15 cellular contexts compared by ENCODE assay signal in genomic region chr20:41214202-41214601, GRCh38.
A peak's percentile ranks its signal among the peaks of the same experiment; 100 is the strongest.
DNase-seq lines count a peak whose midpoint lies in the region; ATAC-seq and TF ChIP-seq lines count a peak whose summit lies in the region.
"Had no signal": no experiment of that assay in that cellular context is flagged by ENCODE, and none has a peak within 500 bp of the region (broad histone marks: within the 10 kb centered on the region; RNA-seq: fewer than 3 reads in every experiment).

No MANE protein-coding gene starts in this region.

- CTCF ChIA-PET in activated naive CD4-positive, alpha-beta T cell treated with anti-CD3 and anti-CD28 coated beads for 36 hours (lab: Charles Lee): interaction anchor here (2.3 kb wide), 1 partner anchor 19 kb away, joined by 5 read pairs; no protein-coding TSS in a partner anchor

- H3K9me3 Mint-ChIP-seq in endodermal cell: no peaks in the 10 kb centered on the region
- peaks cover 1% of the 10 kb centered on the region for H3K9me3 Mint-ChIP-seq in activated naive CD4-positive, alpha-beta T cell treated with anti-CD3 and anti-CD28 coated beads for 36 hours
- H3K9me3 Mint-ChIP-seq: CD8-positive, alpha-beta T cell; HFFc6 had no signal

- no peaks in the 10 kb centered on the region for H3K27me3 Mint-ChIP-seq in endodermal cell (ENCODE audit: insufficient read depth)
- no peaks in the 10 kb centered on the region for H3K27me3 Mint-ChIP-seq in activated naive CD4-positive, alpha-beta T cell treated with anti-CD3 and anti-CD28 coated beads for 36 hours (ENCODE audit: low read depth)

- peak overlapping the region; percentile 23 for H3K27ac ChIP-seq in left ventricle myocardium inferior (replicated peaks)
- H3K27ac ChIP-seq in dorsolateral prefrontal cortex: peak overlapping the region in 57 of 59 donors; percentile 21 to 88 (median 74)
- peak overlapping the region; percentile 68 for H3K27ac ChIP-seq in substantia nigra (ENCODE audit: low read depth, low read length, poor library complexity, severe bottlenecking)
- no peak overlapping the region for H3K27ac ChIP-seq in endodermal cell (ENCODE audit: low read depth, low read length)
- H3K27ac ChIP-seq in psoas muscle: no peak overlapping the region
- H3K27ac ChIP-seq: 22Rv1 had no signal

- DNase-seq in left ventricle myocardium inferior (no peak), left ventricle myocardium superior (no peak), dorsolateral prefrontal cortex (no peak), substantia nigra (lab: John Stamatoyannopoulos, UW) (no peak), endodermal cell (no peak), psoas muscle (no peak)
- DNase-seq in activated naive CD4-positive, alpha-beta T cell treated with anti-CD3 and anti-CD28 coated beads for 36 hours: no peak
- DNase-seq: CD8-positive, alpha-beta T cell; DND-41; GDM1; HCEC 1CT; HFFc6 had no signal

- no peak overlapping the region for H3K9ac ChIP-seq in endodermal cell (ENCODE audit: extremely low read depth, low read length, poor library complexity, severe bottlenecking)

- intact Hi-C loops in left ventricle myocardium inferior (cut with micrococcal nuclease): no loop called here
- intact Hi-C loops in left ventricle myocardium superior (cut with micrococcal nuclease): no loop called here
- intact Hi-C loops in dorsolateral prefrontal cortex (cut with DNase I): no loop called here
- intact Hi-C loops in activated naive CD4-positive, alpha-beta T cell treated with anti-CD3 and anti-CD28 coated beads for 36 hours (cut with micrococcal nuclease): no loop called here
- intact Hi-C loops in psoas muscle (cut with DNase I): no loop called here

- no peaks in the 10 kb centered on the region for H3K9me3 ChIP-seq in left ventricle myocardium inferior (replicated peaks)
- no peaks in the 10 kb centered on the region for H3K9me3 ChIP-seq in endodermal cell (ENCODE audit: control insufficient read depth, low read length)
- H3K9me3 ChIP-seq in psoas muscle: no peaks in the 10 kb centered on the region

- no peaks in the 10 kb centered on the region for H3K27me3 ChIP-seq in left ventricle myocardium inferior (ENCODE audit: low read depth)
- no peaks in the 10 kb centered on the region for H3K27me3 ChIP-seq in dorsolateral prefrontal cortex
- no peaks in the 10 kb centered on the region for H3K27me3 ChIP-seq in endodermal cell (ENCODE audit: control insufficient read depth, insufficient read depth, low read length, poor library complexity, severe bottlenecking)
- no peaks in the 10 kb centered on the region for H3K27me3 ChIP-seq in psoas muscle (ENCODE audit: insufficient read depth in 3 of 3, low read length in 2 of 3)

- no peak for ATAC-seq in left ventricle myocardium superior
- ATAC-seq in psoas muscle: no peak
- no peak for ATAC-seq in GM21423 (IDR thresholded peaks at IDR 0.05; ENCODE audit: unreplicated experiment)
- ATAC-seq: CD8-positive, alpha-beta T cell had no signal

- H3K4me3 ChIP-seq in left ventricle myocardium inferior (no peak overlapping the region), dorsolateral prefrontal cortex (no peak overlapping the region), endodermal cell (ENCODE audit: low read length) (no peak overlapping the region), psoas muscle (no peak overlapping the region)

- WGBS in endodermal cell (ENCODE audit: insufficient coverage in 1 of 2, insufficient read length in 1 of 2), 2 experiments: 95% methylated on average over 3 of the region's 3 CpGs; no CpG with 5 or more reads in 1 of the 2 experiments
- WGBS in psoas muscle, 3 donors: 92 to 99% (median 96%) methylated on average over 3 of the region's 3 CpGs

- H3K36me3 ChIP-seq in left ventricle myocardium inferior (no peaks in the 10 kb centered on the region), endodermal cell (ENCODE audit: control insufficient read depth, insufficient read depth, low read length) (no peaks in the 10 kb centered on the region), psoas muscle (ENCODE audit: insufficient read depth in 1 of 2, low read depth in 1 of 2) (no peaks in the 10 kb centered on the region)

- peaks cover 27% of the 10 kb centered on the region for H3K4me1 ChIP-seq in left ventricle myocardium inferior
- no peaks in the 10 kb centered on the region for H3K4me1 ChIP-seq in endodermal cell (ENCODE audit: control insufficient read depth, insufficient read depth, low read length)
- peaks cover 19% of the 10 kb centered on the region for H3K4me1 ChIP-seq in psoas muscle

- TF ChIP-seq CTCF in left ventricle myocardium inferior (IDR thresholded peaks at IDR 0.05; ENCODE audit: borderline replicate concordance): no peak
- no peak for TF ChIP-seq CTCF in dorsolateral prefrontal cortex (IDR thresholded peaks at IDR 0.05 in 54 of 56, conservative IDR thresholded peaks at IDR 0.05 in 2 of 56; ENCODE audit: low read depth in 1 of 56, partially characterized antibody in 56 of 56)
- TF ChIP-seq CTCF in endodermal cell (conservative IDR thresholded peaks at IDR 0.05): no peak
- TF ChIP-seq CTCF in psoas muscle (IDR thresholded peaks at IDR 0.05): no peak

- H3K27ac Mint-ChIP-seq in endodermal cell: no peak overlapping the region
- H3K27ac Mint-ChIP-seq in activated naive CD4-positive, alpha-beta T cell treated with anti-CD3 and anti-CD28 coated beads for 36 hours: no peak overlapping the region
- H3K27ac Mint-ChIP-seq: CD14-positive monocyte; CD8-positive, alpha-beta T cell had no signal

- no peak overlapping the region for H3K4me3 Mint-ChIP-seq in endodermal cell
- H3K4me3 Mint-ChIP-seq in activated naive CD4-positive, alpha-beta T cell treated with anti-CD3 and anti-CD28 coated beads for 36 hours: no peak overlapping the region
- H3K4me3 Mint-ChIP-seq: CD14-positive monocyte; CD8-positive, alpha-beta T cell; HFFc6 had no signal

- H3K36me3 Mint-ChIP-seq in endodermal cell (ENCODE audit: low read depth): no peaks in the 10 kb centered on the region
- H3K36me3 Mint-ChIP-seq in activated naive CD4-positive, alpha-beta T cell treated with anti-CD3 and anti-CD28 coated beads for 36 hours (ENCODE audit: low read depth): no peaks in the 10 kb centered on the region
- H3K36me3 Mint-ChIP-seq: CD14-positive monocyte; CD8-positive, alpha-beta T cell had no signal

- H3K4me1 Mint-ChIP-seq in endodermal cell: no peaks in the 10 kb centered on the region
- H3K4me1 Mint-ChIP-seq in activated naive CD4-positive, alpha-beta T cell treated with anti-CD3 and anti-CD28 coated beads for 36 hours (ENCODE audit: low read depth): peaks cover 7% of the 10 kb centered on the region
- H3K4me1 Mint-ChIP-seq: CD14-positive monocyte had no signal

Comparison
In these comparisons a context has a peak if more than half of its experiments do, and no peak if none do; other contexts are left out.
1. H3K27ac ChIP-seq: peak in left ventricle myocardium inferior (single experiment), dorsolateral prefrontal cortex (57 of 59) and substantia nigra (single experiment); none in endodermal cell (single experiment) and psoas muscle (single experiment).